In the genomic region with DNA sequence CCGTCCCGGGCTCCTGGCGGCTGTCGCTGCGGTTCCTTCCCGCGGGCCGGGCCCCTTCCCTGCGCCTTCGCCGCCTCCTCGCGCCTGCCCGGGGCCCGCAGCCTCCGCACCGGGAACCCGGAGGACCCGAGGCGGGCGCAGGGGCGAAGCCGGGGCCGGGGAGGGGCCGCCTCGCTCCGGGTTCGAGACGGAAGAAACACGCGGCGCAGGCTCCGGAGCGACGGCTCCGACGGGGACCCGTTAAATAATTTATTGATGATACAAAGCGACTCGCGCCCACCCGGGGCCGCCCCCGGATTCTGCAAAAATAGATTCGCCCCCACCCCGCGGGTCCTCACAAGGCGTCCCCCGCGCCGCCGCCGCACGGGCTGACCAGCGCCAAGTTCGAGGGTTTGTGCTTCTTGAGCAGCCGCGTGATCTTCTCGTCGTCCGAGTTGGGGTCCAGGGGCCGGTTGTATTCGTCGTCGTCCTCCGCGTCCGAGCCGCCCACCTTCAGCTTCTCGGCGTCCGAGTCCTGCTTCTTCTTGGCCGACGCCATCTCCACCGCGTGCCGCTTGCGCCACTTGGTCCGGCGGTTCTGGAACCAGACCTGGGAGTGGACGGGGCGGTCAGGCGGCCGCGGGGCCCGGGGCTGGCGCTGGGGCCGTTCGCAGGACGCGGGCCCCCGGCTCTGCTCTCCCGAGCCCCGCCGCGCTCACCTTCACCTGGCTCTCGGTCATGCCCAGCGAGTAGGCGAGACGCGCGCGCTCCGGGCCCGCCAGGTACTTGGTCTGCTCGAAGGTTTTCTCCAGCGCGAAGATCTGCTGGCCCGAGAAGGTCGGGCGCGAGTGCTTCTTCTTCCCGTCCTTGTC, we compare ENCODE assay signal across 24 cellular contexts. TPM values are rescaled to one million over a fixed set of nuclear protein-coding genes. Genes with fewer than 3 reads are reported as not detected.
DNase-seq lines count a peak whose midpoint lies in the region; ATAC-seq, FAIRE-seq and TF ChIP-seq lines count a peak whose summit lies in the region.
"Had no signal": no experiment of that assay in that cellular context is flagged by ENCODE, and none has a peak within 500 bp of the region (broad histone marks: within the 10 kb centered on the region; RNA-seq: fewer than 3 reads in every experiment).

No MANE protein-coding gene starts in this region.

- CTCF ChIA-PET in A549 (lab: Yijun Ruan, JAX) (interaction anchor here (0.8 kb wide), 1 partner anchor 44 kb away, joined by 4 read pairs; no protein-coding TSS in a partner anchor), IMR-90 (lab: Yijun Ruan, JAX) (no interaction called here)

- H3K4ac ChIP-seq in IMR-90 (ENCODE audit: low read depth, low read length) (no peak overlapping the region), trophoblast cell (ENCODE audit: low read depth, low read length) (no peak overlapping the region)

- H3K9me1 ChIP-seq in IMR-90 (ENCODE audit: insufficient read depth, low read length): no peaks in the 10 kb centered on the region

- H3K4me3 ChIP-seq in A549: peak overlapping the region; percentile 40; the same call in 1 of the 3 replicates
- no peak overlapping the region for H3K4me3 ChIP-seq in IMR-90 (ENCODE audit: insufficient read depth, low read depth, low read length)
- H3K4me3 ChIP-seq in epithelial cell of esophagus (ENCODE audit: low read length): no peak overlapping the region
- H3K4me3 ChIP-seq in trophoblast cell (ENCODE audit: low read depth, low read length): peak overlapping the region; percentile 40

- no peak overlapping the region for H4K8ac ChIP-seq in IMR-90 (ENCODE audit: low read depth in 2 of 2, low read length in 2 of 2)
- H4K8ac ChIP-seq in trophoblast cell (ENCODE audit: low read depth, low read length): no peak overlapping the region

- H4K20me1 ChIP-seq in IMR-90 (ENCODE audit: insufficient read depth, low read length): no peaks in the 10 kb centered on the region

- no peak overlapping the region for H3K56ac ChIP-seq in IMR-90 (ENCODE audit: extremely low read depth, insufficient read depth, low read length)

- H4K5ac ChIP-seq in IMR-90 (ENCODE audit: low read depth, low read length): no peak overlapping the region

- no peak for TF ChIP-seq EP300 in A549 (IDR thresholded peaks at IDR 0.05)

- no peaks in the 10 kb centered on the region for H3K79me2 ChIP-seq in trophoblast cell (ENCODE audit: control insufficient read depth, insufficient read depth, low read length, poor library complexity)

- no peak overlapping the region for H2BK12ac ChIP-seq in trophoblast cell (ENCODE audit: low read length)

- no peak overlapping the region for H2BK5ac ChIP-seq in IMR-90 (ENCODE audit: low read depth, low read length, poor library complexity, severe bottlenecking)
- H2BK5ac ChIP-seq in trophoblast cell (ENCODE audit: low read depth, low read length, poor library complexity): no peak overlapping the region

- H3K14ac ChIP-seq in IMR-90 (replicated peaks; ENCODE audit: low read depth, low read length): no peak overlapping the region
- no peak overlapping the region for H3K14ac ChIP-seq in trophoblast cell (ENCODE audit: low read length)

- H3K9ac ChIP-seq in IMR-90 (ENCODE audit: low read depth, low read length) (no peak overlapping the region), trophoblast cell (ENCODE audit: low read length) (no peak overlapping the region)

- H2AK5ac ChIP-seq in IMR-90 (ENCODE audit: low read depth, low read length) (no peak overlapping the region), trophoblast cell (ENCODE audit: low read length) (no peak overlapping the region)

- H3K79me1 ChIP-seq in IMR-90 (ENCODE audit: low read depth in 1 of 2, low read length in 2 of 2) (no peaks in the 10 kb centered on the region), trophoblast cell (ENCODE audit: low read length) (no peaks in the 10 kb centered on the region)

- DNase-seq in A549 (ENCODE audit: low read depth in 1 of 2, low spot score in 1 of 2) (no peak), IMR-90 (no peak), epithelial cell of esophagus (ENCODE audit: low read depth) (peak; percentile 25), trophoblast cell (no peak), NCI-H526 (lab: John Stamatoyannopoulos, UW) (no peak), GM13976 (ENCODE audit: low spot score) (no peak), GF-D8 (lab: John Stamatoyannopoulos, UW) (no peak)
- DNase-seq: activated CD4-positive, CD25-positive, alpha-beta regulatory T cell; DMS 273 treated with DMSO at 0.1 percent for 48 hours; foreskin melanocyte; HFFc6; hypothalamus; kidney glomerular epithelial cell; NCI-H1417 treated with DMSO at 0.1 percent for 48 hours; NCI-H2107; NCI-H526 treated with DMSO at 0.1 percent for 48 hours; stimulated activated CD4-positive, alpha-beta T cell treated with anti-CD3 and anti-CD28 coated beads, Interleukin-4, amount 100 ng/mL, for 24 hours; T1000 had no signal

- POLR2A ChIA-PET in A549 (lab: Yijun Ruan, JAX): no interaction called here
- POLR2A ChIA-PET in IMR-90 (lab: Charles Lee; ENCODE audit: unreplicated experiment): no interaction called here

- H2AFZ ChIP-seq in IMR-90 (replicated peaks; ENCODE audit: low read length, poor library complexity) (peak overlapping the region; percentile 2), trophoblast cell (ENCODE audit: insufficient read depth, low read length, poor library complexity) (no peak overlapping the region)

- intact Hi-C loops in IMR-90 (cut with micrococcal nuclease): no loop called here

- H2BK120ac ChIP-seq in IMR-90 (ENCODE audit: low read depth, low read length) (no peak overlapping the region), trophoblast cell (ENCODE audit: insufficient read depth, low read length, poor library complexity) (no peak overlapping the region)

- no peak overlapping the region for H2AK9ac ChIP-seq in IMR-90 (replicated peaks; ENCODE audit: low read depth, low read length, poor library complexity)

- 86% methylated on average over 101 of the region's 113 CpGs for WGBS in A549 (ENCODE audit: missing lambda C conversion rate)
- 7% methylated on average over 66 of the region's 113 CpGs; no CpG with 5 or more reads in 1 of the 2 experiments for WGBS in IMR-90 (ENCODE audit: extremely low coverage in 2 of 2, insufficient read length in 1 of 2), 2 experiments
- WGBS in trophoblast cell (ENCODE audit: extremely low coverage, insufficient coverage, insufficient read length): no CpG with 5 or more reads among the region's 113 CpGs

- H3K36me3 ChIP-seq in IMR-90 (ENCODE audit: control insufficient read depth, insufficient read depth, low read length) (peaks cover 8% of the 10 kb centered on the region), trophoblast cell (ENCODE audit: control insufficient read depth in 1 of 2, insufficient read depth in 2 of 2, low read length in 2 of 2) (peaks cover 6 to 10% of the 10 kb centered on the region in 2 experiments)

- H4K12ac ChIP-seq in trophoblast cell (ENCODE audit: low read depth, low read length): no peak overlapping the region

- no peak for TF ChIP-seq POLR2A in A549 (IDR thresholded peaks at IDR 0.05; ENCODE audit: low read length)
- no peak for TF ChIP-seq POLR2A in IMR-90 (IDR thresholded peaks at IDR 0.05; ENCODE audit: low read depth, low read length)

- no TSS peak for BruUV-seq in IMR-90 (replicated peaks; lab: Mats Ljungman, UMichigan)

- TF ChIP-seq CTCF in A549 (IDR thresholded peaks at IDR 0.05) (no peak), IMR-90 (conservative IDR thresholded peaks at IDR 0.05; ENCODE audit: low read depth, low read length) (no peak), epithelial cell of esophagus (IDR thresholded peaks at IDR 0.05; ENCODE audit: insufficient read depth, low read depth, low read length, missing control alignments) (no peak), GM13976 (IDR thresholded peaks at IDR 0.05; ENCODE audit: borderline replicate concordance, control extremely low read depth, extremely low read depth, insufficient read depth, missing control alignments) (no peak)

- H3K27ac ChIP-seq in A549 (no peak overlapping the region), IMR-90 (ENCODE audit: insufficient read depth, low read length) (no peak overlapping the region), trophoblast cell (ENCODE audit: low read depth, low read length) (no peak overlapping the region)
- H3K27ac ChIP-seq: vagina had no signal

- peaks cover 58% of the 10 kb centered on the region for H3K27me3 ChIP-seq in IMR-90 (ENCODE audit: control insufficient read depth, insufficient read depth, low read length)
- peaks cover 68% of the 10 kb centered on the region for H3K27me3 ChIP-seq in trophoblast cell (ENCODE audit: insufficient read depth, low read length)

- in situ Hi-C loops in IMR-90 (cut with MboI; ENCODE audit: low sequenced_read_pairs) (no loop called here), GM13976 (cut with MboI; ENCODE audit: low sequenced_read_pairs, unreplicated experiment) (no loop called here)

- H3K23ac ChIP-seq in IMR-90 (ENCODE audit: low read depth, low read length) (no peak overlapping the region), trophoblast cell (ENCODE audit: low read length) (no peak overlapping the region)

- ATAC-seq in A549 (no peak), IMR-90 (ENCODE audit: low read depth) (no peak), HG03175 (IDR thresholded peaks at IDR 0.05; ENCODE audit: unreplicated experiment) (no peak)

- no peak for TF ChIP-seq RAD21 in A549 (conservative IDR thresholded peaks at IDR 0.05 in 1 of 2, IDR thresholded peaks at IDR 0.05 in 1 of 2)
- no peak for TF ChIP-seq RAD21 in IMR-90 (IDR thresholded peaks at IDR 0.05; ENCODE audit: low read length)

- H2BK15ac ChIP-seq in IMR-90 (ENCODE audit: low read depth, low read length): no peak overlapping the region

- no peaks in the 10 kb centered on the region for H3K9me3 ChIP-seq in A549
- H3K9me3 ChIP-seq in IMR-90 (ENCODE audit: control insufficient read depth, insufficient read depth, low read length): peaks cover 5% of the 10 kb centered on the region; the same call in 1 of the 2 replicates
- peaks cover 18% of the 10 kb centered on the region for H3K9me3 ChIP-seq in trophoblast cell (ENCODE audit: insufficient read depth, low read depth, low read length)
- H3K9me3 ChIP-seq: vagina had no signal

- H3K4me2 ChIP-seq in A549 (peak overlapping the region; percentile 95; the same call in 2 of the 3 replicates), IMR-90 (ENCODE audit: low read depth, low read length) (no peak overlapping the region), trophoblast cell (ENCODE audit: low read length) (no peak overlapping the region)

- no peak overlapping the region for H2BK20ac ChIP-seq in IMR-90 (ENCODE audit: low read depth, low read length)

- H3K18ac ChIP-seq in IMR-90 (ENCODE audit: low read depth, low read length) (no peak overlapping the region), trophoblast cell (ENCODE audit: low read length) (no peak overlapping the region)

- FAIRE-seq in A549 (lab: Jason Lieb, UNC): no peak
- FAIRE-seq: G401.6 had no signal

- dilution Hi-C loops in IMR-90 (cut with HindIII; ENCODE audit: low sequenced_read_pairs, unreplicated experiment): no loop called here

- peaks cover 26% of the 10 kb centered on the region for H3K4me1 ChIP-seq in A549
- no peaks in the 10 kb centered on the region for H3K4me1 ChIP-seq in IMR-90 (ENCODE audit: control insufficient read depth, insufficient read depth, low read length)
- H3K4me1 ChIP-seq in trophoblast cell (ENCODE audit: control insufficient read depth in 1 of 2, insufficient read depth in 2 of 2, low read length in 2 of 2): peaks cover 9 to 12% of the 10 kb centered on the region in 2 experiments

- H4K91ac ChIP-seq in IMR-90 (ENCODE audit: insufficient read depth, low read depth, low read length) (no peak overlapping the region), trophoblast cell (ENCODE audit: low read depth, low read length) (no peak overlapping the region)

RNA-seq across cellular contexts. Expression of a gene that starts 1.1 kb away (rescaled TPM):
- not detected in 2 replicates for polyA plus RNA-seq in A549 (2011; rRNA removed)
- 0.01 TPM in 1 of 2 replicates, not detected in the other for polyA plus RNA-seq in A549 (2012; cell fraction: cytosol; rRNA removed)
- polyA plus RNA-seq in A549 (2012; cell fraction: nucleus; rRNA removed): not detected in 2 replicates
- polyA plus RNA-seq in A549 (2017; fragmentation: RNase III; extraction: RNeasy Plus Mini Kit Qiagen cat#74134 plus additional on column Dnase treatment): not detected in 3 replicates
- not detected in 2 replicates for polyA minus RNA-seq in A549 (2011; rRNA and poly(A)+ RNA removed)
- total RNA-seq in IMR-90 (2012; rRNA removed): not detected in 2 replicates
- not detected in 2 replicates for polyA plus RNA-seq in IMR-90 (2012; rRNA removed)
- not detected in 2 replicates for polyA plus RNA-seq in IMR-90 (2012; cell fraction: cytosol; rRNA removed)
- polyA plus RNA-seq in IMR-90 (2012; cell fraction: nucleus; rRNA removed; ENCODE audit: low replicate concordance): not detected in 2 replicates
- 0.01 TPM in 1 of 2 replicates, not detected in the other for polyA plus RNA-seq in trophoblast cell (2013)
- total RNA-seq: activated CD8-positive, alpha-beta memory T cell treated with anti-CD3 and anti-CD28 coated beads for 36 hours; activated T-helper 1 cell treated with anti-CD3 and anti-CD28 coated beads, Interleukin-12 subunit alpha, Interleukin-12 subunit beta, Interleukin-2, Interleukin-4 antibody, amounts not matched to agents 30 ng/mL and 10 ng/mL and 1 ng/mL, durations not matched to agents 14 hours and 24 hours and 36 hours; HFFc6; M059J had no signal

Comparison
In these comparisons a context has a peak if more than half of its experiments do, and no peak if none do; other contexts are left out.
1. H3K4me3 ChIP-seq: peak in A549 (single experiment) and trophoblast cell (single experiment); none in IMR-90 (single experiment) and epithelial cell of esophagus (single experiment).